In genomic region chr7:108515636-108516035, GRCh38 we compare ENCODE assay signal across 1 cellular context.
TF ChIP-seq lines count a peak whose summit lies in the region.

No MANE protein-coding gene starts in this region.

TF ChIP-seq in GM12878, 131 proteins besides CTCF, POLR2A, EP300 and RAD21:
- TF ChIP-seq YY1 (IDR thresholded peaks at IDR 0.05; ENCODE audit: low read depth, low read length) (no peak), SMAD5 (IDR thresholded peaks at IDR 0.05; ENCODE audit: low read depth) (no peak)
